ENCODE assay signal across 19 cellular contexts in the genomic region with DNA sequence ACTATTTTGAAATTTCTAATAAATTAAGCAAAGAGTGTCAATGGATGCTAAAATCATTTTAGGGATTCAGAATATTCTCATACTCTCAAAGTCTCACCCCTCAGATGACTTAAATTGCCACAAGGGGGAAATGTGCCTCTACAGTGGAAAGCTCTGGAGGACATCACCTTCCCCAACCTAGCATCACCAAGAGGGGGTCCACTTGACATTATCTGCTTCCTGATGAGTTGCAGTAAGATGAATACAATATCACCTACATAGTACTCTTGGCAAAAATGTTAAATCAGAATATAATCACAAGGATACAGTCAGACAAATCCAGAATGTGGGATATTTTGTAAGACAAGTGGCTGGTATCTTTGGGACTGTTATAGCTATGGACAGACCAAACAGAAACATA. TPM values are rescaled to one million over a fixed set of nuclear protein-coding genes. Genes with fewer than 3 reads are reported as not detected.
"Had no signal": no experiment of that assay in that cellular context is flagged by ENCODE, and none has a peak within 500 bp of the region (broad histone marks: within the 10 kb centered on the region; RNA-seq: fewer than 3 reads in every experiment).

No MANE protein-coding gene starts in this region.

- H3K4me1 ChIP-seq: colonic mucosa, lower lobe of right lung, parathyroid adenoma, upper lobe of left lung had no signal

- H3K36me3 ChIP-seq: colonic mucosa, lower lobe of right lung, upper lobe of left lung, WERI-Rb-1 had no signal

- H2AFZ ChIP-seq: parathyroid adenoma had no signal

- FAIRE-seq: astrocyte had no signal

- H3K4me3 ChIP-seq: colonic mucosa, lower lobe of right lung, upper lobe of left lung had no signal

- DNase-seq: activated CD4-positive, alpha-beta T cell treated with anti-CD3 and anti-CD28 coated beads for 4 hours; activated CD8-positive, alpha-beta memory T cell treated with anti-CD3 and anti-CD28 coated beads, Interleukin-2, amount 50 U/mL, for 48 hours; activated CD8-positive, alpha-beta T cell treated with anti-CD3 and anti-CD28 coated beads for 36 hours; activated naive CD4-positive, alpha-beta T cell treated with anti-CD3 and anti-CD28 coated beads for 36 hours; colonic mucosa; effector CD8-positive, alpha-beta T cell; hippocampal formation; lower lobe of right lung; midbrain; naive B cell; stimulated activated CD4-positive, alpha-beta T cell treated with anti-CD3 and anti-CD28 coated beads, Interleukin-4, amount 100 ng/mL, for 24 hours; T-helper 9 cell; upper lobe of left lung; WERI-Rb-1 had no signal

- ATAC-seq: activated CD8-positive, alpha-beta T cell treated with anti-CD3 and anti-CD28 coated beads for 36 hours; lower lobe of right lung had no signal

- H3K27ac ChIP-seq: colonic mucosa, epithelial cell of prostate, lower lobe of right lung, parathyroid adenoma, upper lobe of left lung, WERI-Rb-1 had no signal

- H3K27me3 ChIP-seq: colonic mucosa, upper lobe of left lung had no signal

- H3K9me3 ChIP-seq: colonic mucosa, lower lobe of right lung, upper lobe of left lung had no signal

- H3K79me2 ChIP-seq: parathyroid adenoma had no signal

- H3K9ac ChIP-seq: parathyroid adenoma had no signal

RNA-seq across cellular contexts. Expression of a gene that starts 22.8 kb away (rescaled TPM):
- total RNA-seq: activated CD8-positive, alpha-beta T cell treated with anti-CD3 and anti-CD28 coated beads for 36 hours; activated naive CD4-positive, alpha-beta T cell treated with anti-CD3 and anti-CD28 coated beads for 36 hours; activated T-helper 1 cell treated with anti-CD3 and anti-CD28 coated beads, Interleukin-12 subunit alpha, Interleukin-12 subunit beta, Interleukin-2, Interleukin-4 antibody, amounts not matched to agents 30 ng/mL and 10 ng/mL and 1 ng/mL, durations not matched to agents 14 hours and 24 hours and 36 hours; colonic mucosa; glomerular endothelial cell; lower lobe of right lung; upper lobe of left lung had no signal
